Comparison of ENCODE assay signal across 20 cellular contexts in the genomic region with DNA sequence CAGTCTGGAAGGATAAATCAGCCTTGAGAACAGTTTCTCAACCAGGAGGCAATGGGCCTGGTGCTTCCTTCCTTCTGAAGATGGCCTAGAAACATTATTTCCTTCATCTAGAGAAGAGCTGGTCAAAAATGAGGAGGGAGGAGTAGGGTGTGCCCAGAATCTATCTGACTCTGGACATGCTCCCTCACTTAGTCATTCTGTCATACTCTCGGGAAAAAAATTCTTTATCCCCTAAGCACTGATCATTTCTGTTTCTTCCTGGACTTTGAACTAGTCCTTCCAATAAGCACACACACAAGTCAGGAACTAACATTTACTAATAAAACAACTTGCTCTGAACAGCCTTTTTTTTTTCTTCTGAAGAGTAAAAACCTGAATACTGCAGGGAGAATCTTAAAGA.
DNase-seq lines count a peak whose midpoint lies in the region; ATAC-seq, FAIRE-seq and TF ChIP-seq lines count a peak whose summit lies in the region.
"Had no signal": no experiment of that assay in that cellular context is flagged by ENCODE, and none has a peak within 500 bp of the region (broad histone marks: within the 10 kb centered on the region; RNA-seq: fewer than 3 reads in every experiment).

No MANE protein-coding gene starts in this region.

- FAIRE-seq in astrocyte (lab: Jason Lieb, UNC), result no peak
- FAIRE-seq: GM12878, islet of Langerhans had no signal

- DNase-seq in NCI-H446 treated with DMSO at 0.1 percent for 48 hours (lab: John Stamatoyannopoulos, UW) (peak; percentile 99), NCI-H446 (lab: John Stamatoyannopoulos, UW) (no peak), astrocyte (ENCODE audit: low read depth) (no peak), foreskin keratinocyte (peak in 1 of 2 donors; percentile 49), smooth muscle cell (lab: John Stamatoyannopoulos, UW; ENCODE audit: unreplicated experiment) (no peak), prostate gland (ENCODE audit: low spot score) (no peak), COR-L47 (lab: John Stamatoyannopoulos, UW) (no peak)
- no peak for DNase-seq in activated CD4-positive, CD25-positive, alpha-beta regulatory T cell treated with anti-CD3 and anti-CD28 coated beads, Interleukin-2, amount 50 U/mL, for 72 hours
- DNase-seq: activated CD4-positive, alpha-beta T cell treated with anti-CD3 and anti-CD28 coated beads for 4 hours; GF-D8; H7; heart left ventricle; lower lobe of right lung; stimulated activated CD4-positive, alpha-beta T cell treated with anti-CD3 and anti-CD28 coated beads, Interleukin-4, amount 100 ng/mL, for 1 hour; SW 1271 had no signal

- H3F3A ChIP-seq in smooth muscle cell (ENCODE audit: low read depth), result no peaks in the 10 kb centered on the region

- intact Hi-C loops in prostate gland (cut with DNase I), result no loop called here

- H3K79me2 ChIP-seq in astrocyte (ENCODE audit: insufficient read depth, low read length), result no peaks in the 10 kb centered on the region
- no peaks in the 10 kb centered on the region for H3K79me2 ChIP-seq in smooth muscle cell (ENCODE audit: low read depth)

- H3K27me3 Mint-ChIP-seq in astrocyte (ENCODE audit: low read depth, unreplicated experiment), result peaks cover 5% of the 10 kb centered on the region

- H3K4me3 ChIP-seq in astrocyte (ENCODE audit: insufficient read depth, low read depth, low read length) (no peak overlapping the region), smooth muscle cell (no peak overlapping the region), prostate gland (no peak overlapping the region)
- H3K4me3 ChIP-seq: esophagus muscularis mucosa, GM12878, heart left ventricle, lower lobe of right lung had no signal

- no peaks in the 10 kb centered on the region for H3K36me3 Mint-ChIP-seq in astrocyte (ENCODE audit: low read depth, unreplicated experiment)

- H2AFZ ChIP-seq in astrocyte (ENCODE audit: low read depth, low read length) (peak overlapping the region; percentile 48), smooth muscle cell (ENCODE audit: low read depth) (peak overlapping the region; percentile 18)

- 0% methylated on average over 1 of the region's 1 CpG for WGBS in smooth muscle cell (ENCODE audit: low lambda C conversion rate)
- WGBS in prostate gland, result 27% methylated on average over 1 of the region's 1 CpG

- peak; percentile 78 for ATAC-seq in foreskin keratinocyte
- ATAC-seq: GM12878, heart left ventricle, lower lobe of right lung had no signal

- no peak overlapping the region for H3K4me2 ChIP-seq in astrocyte (ENCODE audit: low read length)
- H3K4me2 ChIP-seq in smooth muscle cell, result peak overlapping the region; percentile 61

- H3K9ac ChIP-seq in astrocyte (ENCODE audit: low read length) (no peak overlapping the region), smooth muscle cell (ENCODE audit: low read depth) (no peak overlapping the region)

- H3K4me1 Mint-ChIP-seq in astrocyte (ENCODE audit: low read depth, unreplicated experiment), result peaks cover 9% of the 10 kb centered on the region

- H3K36me3 ChIP-seq in astrocyte (ENCODE audit: insufficient read depth, low read length) (no peaks in the 10 kb centered on the region), smooth muscle cell (ENCODE audit: low read depth) (no peaks in the 10 kb centered on the region), prostate gland (no peaks in the 10 kb centered on the region)
- H3K36me3 ChIP-seq: esophagus muscularis mucosa, heart left ventricle, lower lobe of right lung had no signal

- no peak overlapping the region for H3K4me3 Mint-ChIP-seq in astrocyte (ENCODE audit: unreplicated experiment)

- no peak overlapping the region for H3K27ac ChIP-seq in astrocyte (ENCODE audit: low read depth, low read length)
- peak overlapping the region; percentile 1 for H3K27ac ChIP-seq in foreskin keratinocyte
- H3K27ac ChIP-seq in smooth muscle cell (ENCODE audit: low read depth), result no peak overlapping the region
- no peak overlapping the region for H3K27ac ChIP-seq in prostate gland
- H3K27ac ChIP-seq: C4-2B, esophagus muscularis mucosa, heart left ventricle, lower lobe of right lung had no signal

- no peaks in the 10 kb centered on the region for H3K9me3 Mint-ChIP-seq in astrocyte (ENCODE audit: unreplicated experiment)
- H3K9me3 Mint-ChIP-seq: activated T-helper 2 cell treated with anti-CD3 and anti-CD28 coated beads, Interferon-gamma antibody, Interleukin-2, Interleukin-4, amounts not matched to agents 10 μg/mL and 5 μg/mL and 100 μg/mL, durations not matched to agents 14 hours and 24 hours and 36 hours had no signal

- TF ChIP-seq CTCF in astrocyte (IDR thresholded peaks at IDR 0.05; ENCODE audit: insufficient read depth, low read depth, low read length), result no peak
- TF ChIP-seq CTCF in foreskin keratinocyte (conservative IDR thresholded peaks at IDR 0.05), result no peak
- no peak for TF ChIP-seq CTCF in smooth muscle cell (IDR thresholded peaks at IDR 0.05; ENCODE audit: borderline replicate concordance, insufficient read depth, poor library complexity, severe bottlenecking)
- TF ChIP-seq CTCF in prostate gland (IDR thresholded peaks at IDR 0.05), result no peak

- H3K27me3 ChIP-seq in astrocyte (ENCODE audit: insufficient read depth, low read length) (peaks cover 2% of the 10 kb centered on the region), foreskin keratinocyte (no peaks in the 10 kb centered on the region), smooth muscle cell (ENCODE audit: low read depth) (no peaks in the 10 kb centered on the region), prostate gland (replicated peaks; ENCODE audit: insufficient read depth) (peaks cover 2% of the 10 kb centered on the region)
- H3K27me3 ChIP-seq: heart left ventricle had no signal

- no peaks in the 10 kb centered on the region for H3K4me1 ChIP-seq in astrocyte (ENCODE audit: insufficient read depth, low read length)
- peaks cover 9% of the 10 kb centered on the region for H3K4me1 ChIP-seq in foreskin keratinocyte
- H3K4me1 ChIP-seq in smooth muscle cell (ENCODE audit: low read depth), result no peaks in the 10 kb centered on the region
- H3K4me1 ChIP-seq in prostate gland (replicated peaks), result no peaks in the 10 kb centered on the region
- H3K4me1 ChIP-seq: lower lobe of right lung had no signal

- TF ChIP-seq POLR2A in prostate gland (IDR thresholded peaks at IDR 0.05), result no peak

- H3K9me3 ChIP-seq in astrocyte (ENCODE audit: insufficient read depth, low read depth, low read length) (no peaks in the 10 kb centered on the region), smooth muscle cell (replicated peaks; ENCODE audit: low read depth) (no peaks in the 10 kb centered on the region), prostate gland (no peaks in the 10 kb centered on the region)
- H3K9me3 ChIP-seq: esophagus muscularis mucosa, heart left ventricle, lower lobe of right lung had no signal

- no peak overlapping the region for H3K27ac Mint-ChIP-seq in astrocyte (ENCODE audit: unreplicated experiment)
- H3K27ac Mint-ChIP-seq: activated T-helper 2 cell treated with anti-CD3 and anti-CD28 coated beads, Interferon-gamma antibody, Interleukin-2, Interleukin-4, amounts not matched to agents 10 μg/mL and 5 μg/mL and 100 μg/mL, durations not matched to agents 14 hours and 24 hours and 36 hours had no signal

- H4K20me1 ChIP-seq in astrocyte (ENCODE audit: insufficient read depth, low read length), result no peaks in the 10 kb centered on the region
- no peaks in the 10 kb centered on the region for H4K20me1 ChIP-seq in smooth muscle cell (ENCODE audit: low read depth)
